In the genomic region with DNA sequence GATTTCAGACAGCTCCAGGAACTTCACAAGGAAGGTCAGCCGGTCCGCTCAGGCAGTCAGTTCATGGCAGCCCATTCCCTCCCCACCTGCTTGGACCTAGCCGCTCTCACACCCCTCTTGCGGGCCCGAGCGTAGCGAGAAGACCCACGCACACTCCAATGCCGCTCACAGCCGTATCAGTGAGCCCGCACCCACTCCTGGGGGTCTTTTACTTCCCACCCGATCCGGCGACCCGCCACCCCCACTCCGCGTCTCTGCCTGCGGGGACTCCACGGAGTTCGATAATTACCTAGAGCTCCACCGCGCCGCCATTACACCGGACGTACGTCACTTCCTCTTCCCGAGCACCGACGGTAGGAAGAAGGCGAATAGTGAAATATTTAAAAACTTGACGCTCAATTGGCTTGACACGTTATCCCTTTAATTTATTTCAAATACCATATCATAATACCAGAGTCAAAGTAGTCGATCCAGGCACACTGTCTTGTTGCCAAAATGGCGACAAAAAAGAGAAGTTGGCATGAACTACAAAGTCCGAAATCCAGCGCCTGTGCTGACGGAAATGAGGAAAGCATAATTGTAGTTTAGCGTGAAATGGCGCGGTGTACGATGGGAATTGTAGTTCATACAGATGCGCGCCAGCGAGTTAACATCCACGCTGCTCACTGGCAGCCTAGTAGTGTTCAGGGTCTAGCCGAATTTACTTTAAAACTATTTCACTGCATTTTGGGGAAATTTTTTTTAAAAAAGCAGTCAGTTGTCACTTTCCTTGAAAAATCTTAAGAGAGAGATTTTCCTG, we compare ENCODE assay signal across 8 cellular contexts. TPM values are rescaled to one million over a fixed set of nuclear protein-coding genes. Genes with fewer than 3 reads are reported as not detected.
DNase-seq lines count a peak whose midpoint lies in the region; ATAC-seq and TF ChIP-seq lines count a peak whose summit lies in the region.

TSS of gene CWC22 (minus strand) at position 517 of the 799 bp plus-strand sequence. CDS start 13,956 bp downstream, outside the sequence.

- H3K4me3 Mint-ChIP-seq in activated T-cell treated with anti-CD3 and anti-CD28 coated beads, Interleukin-2, amount 50 U/mL, for 4 hours = peak within 1 kb of the TSS; percentile 92

- intact Hi-C loops in Panc1 (cut with micrococcal nuclease; ENCODE audit: unreplicated experiment) = no loop called here

- BruUV-seq in Panc1 (replicated peaks; lab: Mats Ljungman, UMichigan) = no TSS peak

- H3K9me3 ChIP-seq in Panc1 (ENCODE audit: control insufficient read depth, insufficient read depth, low read depth, low read length) (no peaks in the 10 kb centered on the region), esophagus (ENCODE audit: control insufficient read depth in 2 of 2, insufficient read depth in 1 of 2, low read depth in 1 of 2, low read length in 1 of 2) (no peaks in the 10 kb centered on the region), mucosa of stomach (ENCODE audit: control insufficient read depth, low read length) (no peaks in the 10 kb centered on the region)

- WGBS in esophagus, 2 donors = 1% methylated on average over 46 of the region's 46 CpGs

- peaks cover 8% of the 10 kb centered on the region for H3K36me3 Mint-ChIP-seq in activated T-cell treated with anti-CD3 and anti-CD28 coated beads, Interleukin-2, amount 50 U/mL, for 4 hours (ENCODE audit: insufficient read depth)

- no peaks in the 10 kb centered on the region for H3K27me3 ChIP-seq in Panc1 (ENCODE audit: control insufficient read depth, insufficient read depth, low read length)
- no peaks in the 10 kb centered on the region for H3K27me3 ChIP-seq in esophagus (ENCODE audit: control insufficient read depth in 1 of 2, insufficient read depth in 2 of 2, low read length in 2 of 2)
- no peaks in the 10 kb centered on the region for H3K27me3 ChIP-seq in mucosa of stomach (ENCODE audit: control insufficient read depth, insufficient read depth, low read length)

- CTCF ChIA-PET in Panc1 (lab: Charles Lee) = interaction anchor here (0.6 kb wide), 1 partner anchor 52 kb away, joined by 3 read pairs; no protein-coding TSS in a partner anchor

- peaks cover 3% of the 10 kb centered on the region; the same call in 1 of the 2 replicates for H3K36me3 ChIP-seq in Panc1 (ENCODE audit: control insufficient read depth, insufficient read depth, low read length)
- no peaks in the 10 kb centered on the region for H3K36me3 ChIP-seq in esophagus (ENCODE audit: control insufficient read depth in 2 of 2, insufficient read depth in 2 of 2, low read length in 1 of 2)
- H3K36me3 ChIP-seq in mucosa of stomach (ENCODE audit: control insufficient read depth, insufficient read depth, low read length) = no peaks in the 10 kb centered on the region

- no peaks in the 10 kb centered on the region for H3K27me3 Mint-ChIP-seq in activated T-cell treated with anti-CD3 and anti-CD28 coated beads, Interleukin-2, amount 50 U/mL, for 4 hours (ENCODE audit: low read depth)

- peaks cover 28% of the 10 kb centered on the region for H3K4me1 Mint-ChIP-seq in activated T-cell treated with anti-CD3 and anti-CD28 coated beads, Interleukin-2, amount 50 U/mL, for 4 hours (ENCODE audit: low read depth)

- H3K9me3 Mint-ChIP-seq in activated T-cell treated with anti-CD3 and anti-CD28 coated beads, Interleukin-2, amount 50 U/mL, for 4 hours = no peaks in the 10 kb centered on the region

- DNase-seq in DMS53 (lab: John Stamatoyannopoulos, UW) = peak; percentile 98
- DNase-seq in KG1 (lab: John Stamatoyannopoulos, UW) = peak; percentile 84
- peak; percentile 91 for DNase-seq in Panc1 (ENCODE audit: low read depth, low spot score)
- peak; percentile 79 for DNase-seq in activated T-cell treated with anti-CD3 and anti-CD28 coated beads, Interleukin-2, amount 50 U/mL, for 4 hours
- DNase-seq in stimulated activated CD8-positive, alpha-beta memory T cell treated with anti-CD3 and anti-CD28 coated beads, Interleukin-7, amount 100 ng/mL, for 1 hour (ENCODE audit: low read depth in 2 of 2) = peak; percentile 60 to 69

- H3K27ac ChIP-seq in Panc1 (ENCODE audit: low read length) = peak within 1 kb of the TSS; percentile 97
- peak within 1 kb of the TSS; percentile 87 to 93 for H3K27ac ChIP-seq in esophagus (ENCODE audit: low read depth in 2 of 2, low read length in 1 of 2)

- POLR2A ChIA-PET in Panc1 (lab: Charles Lee) = interaction anchor here (0.5 to 0.6 kb wide), 2 partner anchors 32 to 901 kb away, joined by 3 to 14 read pairs; no protein-coding TSS in a partner anchor

- in situ Hi-C loops in Panc1 (cut with HindIII; ENCODE audit: low pct_unique_long_range_greater_than_20kb, low sequenced_read_pairs) = no loop called here

- ATAC-seq in GM21723 (IDR thresholded peaks at IDR 0.05; ENCODE audit: unreplicated experiment) (peak; percentile 99), Panc1 (peak; percentile 99)
- peak; percentile 97 to 99 for ATAC-seq in activated T-cell treated with anti-CD3 and anti-CD28 coated beads, Interleukin-2, amount 50 U/mL, for 4 hours

- H3K4me1 ChIP-seq in Panc1 (ENCODE audit: control insufficient read depth, insufficient read depth, low read length) = peaks cover 6% of the 10 kb centered on the region; the same call in 1 of the 2 replicates
- no peaks in the 10 kb centered on the region for H3K4me1 ChIP-seq in esophagus (ENCODE audit: control insufficient read depth in 2 of 2, insufficient read depth in 2 of 2, low read length in 1 of 2)
- H3K4me1 ChIP-seq in mucosa of stomach (ENCODE audit: control insufficient read depth, insufficient read depth, low read length) = peaks cover 11% of the 10 kb centered on the region

- peak within 1 kb of the TSS; percentile 93 for H3K9ac ChIP-seq in mucosa of stomach (ENCODE audit: low read length)

- TF ChIP-seq CTCF in Panc1 (IDR thresholded peaks at IDR 0.05) = no peak

- H3K4me3 ChIP-seq in Panc1 (ENCODE audit: low read depth in 2 of 2, low read length in 2 of 2) (peak within 1 kb of the TSS; percentile 81 to 100), esophagus (ENCODE audit: low read depth in 1 of 2, low read length in 2 of 2) (peak within 1 kb of the TSS; percentile 96 to 97), mucosa of stomach (ENCODE audit: low read length) (peak within 1 kb of the TSS; percentile 85)

RNA-seq across cellular contexts. Expression of gene CWC22, which starts in this region (rescaled TPM):
- 17.2 TPM for total RNA-seq in Panc1 (2021; ENCODE audit: unreplicated experiment)
- polyA plus RNA-seq in Panc1 (2012; ENCODE audit: insufficient read length) = 9.2 TPM
- total RNA-seq in activated T-cell treated with anti-CD3 and anti-CD28 coated beads, Interleukin-2, amount 50 U/mL, for 4 hours = 10 to 100 TPM; 30.7 to 33.4 (median 32.5) TPM
- polyA plus RNA-seq in esophagus = 10 to 100 TPM in 1 of 2 donors, 1 to 10 TPM in 1; 7.5 to 10.4 TPM

Comparison
In these comparisons a context has a peak if more than half of its experiments do, and no peak if none do; other contexts are left out.
1. Peak in every context shown above with its lines: DNase-seq, ATAC-seq, H3K4me3 ChIP-seq and H3K27ac ChIP-seq.